ENCODE assay signal across 1 cellular context in the genomic region with DNA sequence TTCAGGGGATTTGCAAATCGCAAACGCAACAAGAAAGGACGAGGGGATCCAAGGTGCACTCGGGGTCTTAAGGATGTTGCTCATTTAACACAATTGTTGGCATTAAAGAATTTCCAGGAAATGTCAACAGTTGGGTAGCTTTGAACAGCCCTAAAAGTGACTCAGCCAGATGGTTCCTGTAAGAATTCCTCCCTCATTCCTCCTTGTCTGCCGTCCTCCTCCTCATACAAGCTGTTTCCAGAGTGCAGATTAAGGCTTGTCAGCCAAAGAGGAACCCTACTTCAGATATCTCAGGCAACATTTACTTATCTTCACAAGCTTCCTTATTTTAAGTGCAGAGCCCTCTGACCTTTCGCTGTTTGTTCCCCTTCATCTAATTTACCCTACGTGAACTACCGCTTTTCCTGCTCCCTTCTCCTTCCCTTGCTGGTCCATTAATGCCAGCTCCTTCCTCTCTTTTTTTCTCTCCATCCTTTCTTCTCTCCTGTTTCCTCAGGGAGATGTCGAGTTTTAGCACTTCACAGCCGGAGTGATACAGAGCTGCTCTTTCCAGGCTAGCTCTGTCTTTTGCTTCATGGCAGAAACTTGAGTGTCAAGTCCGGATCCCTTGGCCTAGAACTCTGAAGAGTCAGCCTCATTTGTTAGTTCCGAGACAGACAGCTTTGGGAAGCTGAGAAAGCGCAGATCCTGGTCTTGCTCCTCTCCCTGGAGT.
TF ChIP-seq lines count a peak whose summit lies in the region.

No MANE protein-coding gene starts in this region.

TF ChIP-seq in HepG2, 621 proteins besides CTCF, POLR2A, EP300 and RAD21 (continued from another document):
- TF ChIP-seq, protein P1, sequence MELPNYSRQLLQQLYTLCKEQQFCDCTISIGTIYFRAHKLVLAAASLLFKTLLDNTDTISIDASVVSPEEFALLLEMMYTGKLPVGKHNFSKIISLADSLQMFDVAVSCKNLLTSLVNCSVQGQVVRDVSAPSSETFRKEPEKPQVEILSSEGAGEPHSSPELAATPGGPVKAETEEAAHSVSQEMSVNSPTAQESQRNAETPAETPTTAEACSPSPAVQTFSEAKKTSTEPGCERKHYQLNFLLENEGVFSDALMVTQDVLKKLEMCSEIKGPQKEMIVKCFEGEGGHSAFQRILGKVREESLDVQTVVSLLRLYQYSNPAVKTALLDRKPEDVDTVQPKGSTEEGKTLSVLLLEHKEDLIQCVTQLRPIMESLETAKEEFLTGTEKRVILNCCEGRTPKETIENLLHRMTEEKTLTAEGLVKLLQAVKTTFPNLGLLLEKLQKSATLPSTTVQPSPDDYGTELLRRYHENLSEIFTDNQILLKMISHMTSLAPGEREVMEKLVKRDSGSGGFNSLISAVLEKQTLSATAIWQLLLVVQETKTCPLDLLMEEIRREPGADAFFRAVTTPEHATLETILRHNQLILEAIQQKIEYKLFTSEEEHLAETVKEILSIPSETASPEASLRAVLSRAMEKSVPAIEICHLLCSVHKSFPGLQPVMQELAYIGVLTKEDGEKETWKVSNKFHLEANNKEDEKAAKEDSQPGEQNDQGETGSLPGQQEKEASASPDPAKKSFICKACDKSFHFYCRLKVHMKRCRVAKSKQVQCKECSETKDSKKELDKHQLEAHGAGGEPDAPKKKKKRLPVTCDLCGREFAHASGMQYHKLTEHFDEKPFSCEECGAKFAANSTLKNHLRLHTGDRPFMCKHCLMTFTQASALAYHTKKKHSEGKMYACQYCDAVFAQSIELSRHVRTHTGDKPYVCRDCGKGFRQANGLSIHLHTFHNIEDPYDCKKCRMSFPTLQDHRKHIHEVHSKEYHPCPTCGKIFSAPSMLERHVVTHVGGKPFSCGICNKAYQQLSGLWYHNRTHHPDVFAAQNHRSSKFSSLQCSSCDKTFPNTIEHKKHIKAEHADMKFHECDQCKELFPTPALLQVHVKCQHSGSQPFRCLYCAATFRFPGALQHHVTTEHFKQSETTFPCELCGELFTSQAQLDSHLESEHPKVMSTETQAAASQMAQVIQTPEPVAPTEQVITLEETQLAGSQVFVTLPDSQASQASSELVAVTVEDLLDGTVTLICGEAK (IDR thresholded peaks at IDR 0.05), result no peak
- TF ChIP-seq, protein P1 (CRISPR knock-in tag; IDR thresholded peaks at IDR 0.05), result no peak
- TF ChIP-seq DNMT3B (CRISPR knock-in tag; conservative IDR thresholded peaks at IDR 0.05) (no peak), BCL6 (CRISPR knock-in tag; IDR thresholded peaks at IDR 0.05) (peak; percentile 37; the same call in 1 of the 2 replicates), NR2F2 (IDR thresholded peaks at IDR 0.05; ENCODE audit: borderline replicate concordance, low read depth) (no peak), ZFY (CRISPR knock-in tag; IDR thresholded peaks at IDR 0.05) (no peak), ZNF619 (CRISPR knock-in tag; IDR thresholded peaks at IDR 0.05) (no peak), ZNF670 (CRISPR knock-in tag; IDR thresholded peaks at IDR 0.05; ENCODE audit: borderline replicate concordance) (no peak)
